Comparison of ENCODE assay signal across 12 cellular contexts in the genomic region with DNA sequence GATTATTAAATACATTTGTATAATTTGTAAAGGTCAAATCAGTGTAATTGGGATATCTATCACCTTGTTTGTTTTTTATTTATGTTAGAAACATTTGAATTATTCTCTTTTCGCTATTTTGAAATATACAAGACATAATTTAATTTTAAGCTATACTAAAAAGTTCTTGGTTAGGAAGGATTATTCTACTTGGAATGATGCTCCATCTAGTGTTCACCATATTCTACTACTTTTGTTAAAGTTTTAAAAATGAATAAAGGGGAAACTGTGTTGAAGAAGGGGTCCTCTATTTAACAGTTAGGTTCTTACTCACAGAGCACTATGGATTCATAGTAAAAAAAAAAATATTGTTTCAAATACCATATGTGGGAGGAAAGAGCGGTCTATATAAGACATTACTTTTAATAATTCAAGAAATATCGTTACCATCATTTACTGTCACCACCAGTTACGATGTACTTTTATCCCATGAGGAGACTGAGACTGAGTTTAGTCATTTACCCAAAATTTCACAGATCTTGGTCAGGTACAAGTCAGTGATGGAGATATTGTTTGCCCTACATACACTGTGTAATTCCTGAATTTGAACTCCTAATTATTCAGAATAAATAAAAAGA. TPM values are rescaled to one million over a fixed set of nuclear protein-coding genes. Genes with fewer than 3 reads are reported as not detected.
DNase-seq lines count a peak whose midpoint lies in the region; FAIRE-seq and TF ChIP-seq lines count a peak whose summit lies in the region.
"Had no signal": no experiment of that assay in that cellular context is flagged by ENCODE, and none has a peak within 500 bp of the region (broad histone marks: within the 10 kb centered on the region; RNA-seq: fewer than 3 reads in every experiment).

No MANE protein-coding gene starts in this region.

- no peaks in the 10 kb centered on the region for H3K79me2 ChIP-seq in OCI-LY3 (ENCODE audit: low read length)
- H3K79me2 ChIP-seq in endothelial cell of umbilical vein (ENCODE audit: control insufficient read depth, insufficient read depth, low read length), result no peaks in the 10 kb centered on the region

- H3K9me3 Mint-ChIP-seq in activated naive CD4-positive, alpha-beta T cell treated with anti-CD3 and anti-CD28 coated beads for 36 hours, result no peaks in the 10 kb centered on the region

- peaks cover 2% of the 10 kb centered on the region for H3K36me3 Mint-ChIP-seq in activated naive CD4-positive, alpha-beta T cell treated with anti-CD3 and anti-CD28 coated beads for 36 hours (ENCODE audit: low read depth)

- TF ChIP-seq CTCF in GM13977 (IDR thresholded peaks at IDR 0.05; ENCODE audit: extremely low read depth, insufficient read depth, missing control alignments) (peak; percentile 29), OCI-LY3 (IDR thresholded peaks at IDR 0.05; ENCODE audit: low read depth, low read length) (peak; percentile 46), endothelial cell of umbilical vein (IDR thresholded peaks at IDR 0.05; ENCODE audit: extremely low read depth in 1 of 2, insufficient read depth in 1 of 2, low read depth in 1 of 2, low read length in 2 of 2) (peak in 1 of 2 donors; percentile 17), retinal pigment epithelial cell (conservative IDR thresholded peaks at IDR 0.05; ENCODE audit: low read depth, low read length) (peak; percentile 38)

- no peak overlapping the region for H3K4me2 ChIP-seq in OCI-LY3 (ENCODE audit: low read length)
- no peak overlapping the region for H3K4me2 ChIP-seq in endothelial cell of umbilical vein (ENCODE audit: insufficient read depth, low read length)

- H3K27ac ChIP-seq in OCI-LY3 (ENCODE audit: low read length) (no peak overlapping the region), endothelial cell of umbilical vein (ENCODE audit: insufficient read depth, low read depth, low read length) (no peak overlapping the region), substantia nigra (ENCODE audit: low read depth, low read length, poor library complexity, severe bottlenecking) (no peak overlapping the region)

- H4K20me1 ChIP-seq in OCI-LY3 (ENCODE audit: insufficient read depth, low read length) (no peaks in the 10 kb centered on the region), endothelial cell of umbilical vein (replicated peaks; ENCODE audit: control insufficient read depth, extremely low read depth, insufficient read depth, low read length) (no peaks in the 10 kb centered on the region)

- no peaks in the 10 kb centered on the region for H3K9me3 ChIP-seq in OCI-LY3 (ENCODE audit: insufficient read depth, low read length)
- no peaks in the 10 kb centered on the region for H3K9me3 ChIP-seq in endothelial cell of umbilical vein (replicated peaks; ENCODE audit: control insufficient read depth, insufficient read depth, low read length)

- DNase-seq in GM13977 (ENCODE audit: low spot score) (no peak), endothelial cell of umbilical vein (ENCODE audit: low read depth, low spot score) (peak; percentile 51), retinal pigment epithelial cell (ENCODE audit: low read depth) (no peak), inferior parietal cortex (ENCODE audit: extremely low spot score) (no peak), substantia nigra (lab: John Stamatoyannopoulos, UW) (no peak), occipital lobe (lab: John Stamatoyannopoulos, UW) (no peak)
- no peak for DNase-seq in activated naive CD4-positive, alpha-beta T cell treated with anti-CD3 and anti-CD28 coated beads for 36 hours
- DNase-seq: activated CD4-positive, alpha-beta T cell treated with anti-CD3 and anti-CD28 coated beads for 1 hour; naive B cell; NCI-H2081 had no signal

- H3K4me1 ChIP-seq in OCI-LY3 (ENCODE audit: low read length) (no peaks in the 10 kb centered on the region), endothelial cell of umbilical vein (ENCODE audit: control insufficient read depth, extremely low read depth, insufficient read depth, low read length) (no peaks in the 10 kb centered on the region)

- H3K27me3 Mint-ChIP-seq in activated naive CD4-positive, alpha-beta T cell treated with anti-CD3 and anti-CD28 coated beads for 36 hours (ENCODE audit: low read depth), result no peaks in the 10 kb centered on the region
- H3K27me3 Mint-ChIP-seq: dendritic cell treated with granulocyte-macrophage colony-stimulating factor and Interleukin-4, amounts not matched to agents 40 ng/mL and 50 ng/mL, for 4 days; naive B cell had no signal

- peaks cover 8% of the 10 kb centered on the region for H3K4me1 Mint-ChIP-seq in activated naive CD4-positive, alpha-beta T cell treated with anti-CD3 and anti-CD28 coated beads for 36 hours (ENCODE audit: low read depth)

- no peak overlapping the region for H3K4me3 Mint-ChIP-seq in activated naive CD4-positive, alpha-beta T cell treated with anti-CD3 and anti-CD28 coated beads for 36 hours
- H3K4me3 Mint-ChIP-seq: dendritic cell treated with granulocyte-macrophage colony-stimulating factor and Interleukin-4, amounts not matched to agents 40 ng/mL and 50 ng/mL, for 4 days; naive B cell had no signal

- H3K9ac ChIP-seq in OCI-LY3 (ENCODE audit: low read length) (no peak overlapping the region), endothelial cell of umbilical vein (replicated peaks; ENCODE audit: extremely low read depth, insufficient read depth, low read length) (no peak overlapping the region)

- intact Hi-C loops in endothelial cell of umbilical vein (cut with micrococcal nuclease), result loop anchor here (1.0 kb wide), 3 partner anchors 24 to 163 kb away; no protein-coding TSS in a partner anchor
- intact Hi-C loops in activated naive CD4-positive, alpha-beta T cell treated with anti-CD3 and anti-CD28 coated beads for 36 hours (cut with micrococcal nuclease), result loop anchor here (1.0 kb wide), 1 partner anchor 56 kb away; no protein-coding TSS in a partner anchor

- H3K27me3 ChIP-seq in OCI-LY3 (ENCODE audit: low read depth, low read length) (peaks cover 8% of the 10 kb centered on the region; the same call in 1 of the 2 replicates), endothelial cell of umbilical vein (ENCODE audit: control insufficient read depth in 2 of 2, insufficient read depth in 2 of 2, low read length in 2 of 2) (no peaks in the 10 kb centered on the region)

- dilution Hi-C loops in endothelial cell of umbilical vein (cut with MboI; ENCODE audit: extremely low pct_ligation_motif_present, low sequenced_read_pairs), result no loop called here

- TF ChIP-seq POLR2A in endothelial cell of umbilical vein (IDR thresholded peaks at IDR 0.05; ENCODE audit: low read depth, low read length), result no peak

- POLR2A ChIA-PET in endothelial cell of umbilical vein (lab: Charles Lee), result no interaction called here

- H3K27ac Mint-ChIP-seq in activated naive CD4-positive, alpha-beta T cell treated with anti-CD3 and anti-CD28 coated beads for 36 hours, result no peak overlapping the region
- H3K27ac Mint-ChIP-seq: dendritic cell treated with granulocyte-macrophage colony-stimulating factor and Interleukin-4, amounts not matched to agents 40 ng/mL and 50 ng/mL, for 4 days; naive B cell had no signal

- no peak overlapping the region for H3K4me3 ChIP-seq in OCI-LY3 (ENCODE audit: low read length)
- no peak overlapping the region for H3K4me3 ChIP-seq in endothelial cell of umbilical vein (replicated peaks in 1 of 3; ENCODE audit: insufficient read depth in 1 of 3, low read depth in 1 of 3, low read length in 3 of 3)
- no peak overlapping the region for H3K4me3 ChIP-seq in retinal pigment epithelial cell (ENCODE audit: low read length)

- FAIRE-seq in endothelial cell of umbilical vein (lab: Jason Lieb, UNC), result no peak

- H3K36me3 ChIP-seq in OCI-LY3 (replicated peaks; ENCODE audit: low read depth, low read length), result no peaks in the 10 kb centered on the region
- no peaks in the 10 kb centered on the region for H3K36me3 ChIP-seq in endothelial cell of umbilical vein (ENCODE audit: control insufficient read depth in 2 of 2, extremely low read depth in 1 of 2, insufficient read depth in 2 of 2, low read length in 2 of 2)

- in situ Hi-C loops in GM13977 (cut with MboI; ENCODE audit: low pct_unique_long_range_greater_than_20kb, low sequenced_read_pairs, unreplicated experiment), result loop anchor here (10.0 to 25.0 kb wide), 2 partner anchors 62 to 639 kb away; no protein-coding TSS in a partner anchor

- CTCF ChIA-PET in endothelial cell of umbilical vein (lab: Charles Lee), result interaction anchor here (0.6 to 4.9 kb wide), 37 partner anchors 8 to 175 kb away, joined by 3 to 116 read pairs (median 8); a partner anchor contains a TSS
- CTCF ChIA-PET in activated naive CD4-positive, alpha-beta T cell treated with anti-CD3 and anti-CD28 coated beads for 36 hours (lab: Charles Lee), result interaction anchor here (0.6 to 5.1 kb wide), 3 partner anchors 56 to 1451 kb away, joined by 3 to 43 read pairs (median 3); no protein-coding TSS in a partner anchor

- BruUV-seq in endothelial cell of umbilical vein (replicated peaks; lab: Mats Ljungman, UMichigan), result no TSS peak

- H2AFZ ChIP-seq in OCI-LY3 (ENCODE audit: low read depth, low read length), result no peak overlapping the region
- no peak overlapping the region for H2AFZ ChIP-seq in endothelial cell of umbilical vein (ENCODE audit: low read depth, low read length)

- H3K9me1 ChIP-seq in endothelial cell of umbilical vein (replicated peaks; ENCODE audit: control insufficient read depth, extremely low read depth, insufficient read depth, low read length), result no peaks in the 10 kb centered on the region

TF ChIP-seq in endothelial cell of umbilical vein, 7 proteins besides CTCF, POLR2A, EP300 and RAD21 (continues in another document):
- TF ChIP-seq MYC (IDR thresholded peaks at IDR 0.05; ENCODE audit: low read depth, low read length) (no peak), EZH2 (IDR thresholded peaks at IDR 0.05; ENCODE audit: borderline replicate concordance, low read depth, low read length, severe bottlenecking) (no peak), POLR2AphosphoS5 (IDR thresholded peaks at IDR 0.05; ENCODE audit: insufficient read depth, low read depth, low read length) (no peak), GATA2 (IDR thresholded peaks at IDR 0.05; ENCODE audit: insufficient read depth, insufficient read length, low read depth, low read length) (no peak)
- TF ChIP-seq, protein P1, sequence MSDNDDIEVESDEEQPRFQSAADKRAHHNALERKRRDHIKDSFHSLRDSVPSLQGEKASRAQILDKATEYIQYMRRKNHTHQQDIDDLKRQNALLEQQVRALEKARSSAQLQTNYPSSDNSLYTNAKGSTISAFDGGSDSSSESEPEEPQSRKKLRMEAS (IDR thresholded peaks at IDR 0.05; ENCODE audit: insufficient read depth, insufficient read length), result no peak

RNA-seq across cellular contexts. Expression of a gene that starts 6.3 kb away (rescaled TPM):
- total RNA-seq in endothelial cell of umbilical vein (138 and 170 TPM in 2 replicates), occipital lobe (25.1 TPM)
- 133 and 153 TPM in 2 replicates for polyA plus RNA-seq in endothelial cell of umbilical vein
- polyA plus RNA-seq in endothelial cell of umbilical vein (2011; cell fraction: cytosol; rRNA removed), result 149 and 161 TPM in 2 replicates
- 72.7 and 88.0 TPM in 2 replicates for polyA plus RNA-seq in endothelial cell of umbilical vein (2011; cell fraction: nucleus; rRNA removed)
- 142 and 165 TPM in 2 replicates for polyA plus RNA-seq in endothelial cell of umbilical vein (2012)
- polyA minus RNA-seq in endothelial cell of umbilical vein, result 165 and 168 TPM in 2 replicates
- polyA minus RNA-seq in endothelial cell of umbilical vein (2011; cell fraction: cytosol; rRNA and poly(A)+ RNA removed), result 75.4 TPM
- polyA minus RNA-seq in endothelial cell of umbilical vein (2011; cell fraction: nucleus; rRNA and poly(A)+ RNA removed), result 63.6 and 70.5 TPM in 2 replicates
- total RNA-seq in activated naive CD4-positive, alpha-beta T cell treated with anti-CD3 and anti-CD28 coated beads for 36 hours, result 10 to 100 TPM; 34.0 to 37.7 TPM
